In the genomic region with DNA sequence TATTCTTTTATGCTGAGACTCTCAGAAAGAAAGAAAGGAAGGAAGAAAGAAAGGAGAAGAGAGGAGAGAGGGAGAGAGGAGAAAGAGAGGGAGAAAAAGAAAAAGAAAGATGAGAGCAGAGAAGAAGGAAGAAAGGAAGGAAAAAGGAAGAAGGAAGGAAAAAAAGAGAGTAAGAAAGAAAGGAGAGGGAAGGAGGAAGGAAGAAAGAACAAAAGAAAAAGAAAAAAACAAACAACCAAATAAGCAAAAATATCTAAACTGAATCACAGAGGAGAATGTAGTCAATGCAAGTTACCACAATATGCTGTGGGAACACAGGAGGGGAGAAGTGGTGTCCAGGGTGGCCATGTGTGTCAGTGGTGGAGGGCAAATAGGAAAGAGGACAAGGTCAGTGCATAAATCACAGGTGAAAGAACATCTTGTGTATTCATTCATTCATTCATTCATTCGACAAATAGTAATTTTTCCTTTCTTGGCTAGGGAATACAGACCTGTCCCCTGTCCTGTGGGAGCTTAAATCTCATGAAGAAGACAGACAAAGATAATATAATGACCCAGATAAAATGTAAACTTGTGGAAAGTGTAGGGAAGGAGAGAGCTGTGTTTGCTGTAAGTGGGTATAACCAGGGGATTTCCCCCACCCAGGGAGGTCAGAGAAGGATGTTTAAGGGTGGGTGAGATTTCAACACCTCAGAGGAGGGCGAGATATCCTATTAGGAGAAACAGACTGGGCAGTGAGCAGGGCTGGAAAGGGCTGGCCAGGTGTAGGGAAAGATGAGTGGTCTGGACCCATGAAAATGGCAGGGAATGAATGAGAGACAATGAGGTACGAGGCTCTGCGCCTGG, we compare ENCODE assay signal across 20 cellular contexts. TPM values are rescaled to one million over a fixed set of nuclear protein-coding genes. Genes with fewer than 3 reads are reported as not detected.
A peak's percentile ranks its signal among the peaks of the same experiment; 100 is the strongest.
DNase-seq lines count a peak whose midpoint lies in the region; ATAC-seq and TF ChIP-seq lines count a peak whose summit lies in the region.
"Had no signal": no experiment of that assay in that cellular context is flagged by ENCODE, and none has a peak within 500 bp of the region (broad histone marks: within the 10 kb centered on the region; RNA-seq: fewer than 3 reads in every experiment).

No MANE protein-coding gene starts in this region.

- H3K4me1 Mint-ChIP-seq in stimulated activated naive CD8-positive, alpha-beta T cell treated with anti-CD3 and anti-CD28 coated beads, Interleukin-15, amount 100 ng/mL, for 72 hours = peaks cover 21% of the 10 kb centered on the region
- peaks cover 23% of the 10 kb centered on the region for H3K4me1 Mint-ChIP-seq in activated naive CD8-positive, alpha-beta T cell treated with anti-CD3 and anti-CD28 coated beads, Interleukin-2, amount 50 U/mL, for 24 hours
- H3K4me1 Mint-ChIP-seq in natural killer cell = peaks cover 9 to 19% of the 10 kb centered on the region in 2 donors
- no peaks in the 10 kb centered on the region for H3K4me1 Mint-ChIP-seq in H9
- H3K4me1 Mint-ChIP-seq: B cell, IgD-negative memory B cell had no signal

- no peaks in the 10 kb centered on the region for H3K23me2 ChIP-seq in H9 (ENCODE audit: insufficient read length, low read depth, low read length, poor library complexity, severe bottlenecking)

- H3K27ac Mint-ChIP-seq in stimulated activated naive CD8-positive, alpha-beta T cell treated with anti-CD3 and anti-CD28 coated beads, Interleukin-15, amount 100 ng/mL, for 72 hours = no peak overlapping the region
- H3K27ac Mint-ChIP-seq in activated naive CD8-positive, alpha-beta T cell treated with anti-CD3 and anti-CD28 coated beads, Interleukin-2, amount 50 U/mL, for 24 hours = no peak overlapping the region
- no peak overlapping the region for H3K27ac Mint-ChIP-seq in natural killer cell
- no peak overlapping the region for H3K27ac Mint-ChIP-seq in H9
- H3K27ac Mint-ChIP-seq in activated naive CD4-positive, alpha-beta T cell treated with anti-CD3 and anti-CD28 coated beads, Interleukin-2, amount 50 U/mL, for 72 hours = peak overlapping the region in 1 of 2 donors; percentile 51
- H3K27ac Mint-ChIP-seq: B cell; CD4-positive, alpha-beta T cell; IgD-negative memory B cell had no signal

- H3K79me2 ChIP-seq in H9 (ENCODE audit: insufficient read depth, low read length) = no peaks in the 10 kb centered on the region

- no peak overlapping the region for H3K18ac ChIP-seq in H9 (ENCODE audit: insufficient read length, low read depth, low read length)

- H4K8ac ChIP-seq in H9 (replicated peaks; ENCODE audit: insufficient read length, low read depth, low read length) = no peak overlapping the region

- no peak overlapping the region for H2BK15ac ChIP-seq in H9 (ENCODE audit: low read depth, low read length)

- H2BK5ac ChIP-seq in H9 (ENCODE audit: insufficient read length, low read length) = no peak overlapping the region

- no CpG with 5 or more reads among the region's 4 CpGs for WGBS in H9 (ENCODE audit: extremely low coverage, insufficient read length, low lambda C conversion rate)

- no peaks in the 10 kb centered on the region for H3K9me3 ChIP-seq in H9 (ENCODE audit: control insufficient read depth, low read depth, low read length)

- intact Hi-C loops in natural killer cell (cut with micrococcal nuclease) = no loop called here

- H3K4me3 Mint-ChIP-seq in stimulated activated naive CD8-positive, alpha-beta T cell treated with anti-CD3 and anti-CD28 coated beads, Interleukin-15, amount 100 ng/mL, for 72 hours = no peak overlapping the region
- H3K4me3 Mint-ChIP-seq in activated naive CD8-positive, alpha-beta T cell treated with anti-CD3 and anti-CD28 coated beads, Interleukin-2, amount 50 U/mL, for 24 hours = no peak overlapping the region
- H3K4me3 Mint-ChIP-seq in natural killer cell = no peak overlapping the region
- no peak overlapping the region for H3K4me3 Mint-ChIP-seq in H9
- H3K4me3 Mint-ChIP-seq: B cell; CD4-positive, alpha-beta T cell; IgD-negative memory B cell had no signal

- H3K4me2 ChIP-seq in H9 (ENCODE audit: insufficient read depth, insufficient read length, low read length) = no peak overlapping the region

- no peak overlapping the region for H3K9ac ChIP-seq in H9 (ENCODE audit: extremely low read depth, insufficient read length, low read length)

- ATAC-seq in stimulated activated naive CD8-positive, alpha-beta T cell treated with anti-CD3 and anti-CD28 coated beads, Interleukin-15, amount 100 ng/mL, for 72 hours = peak; percentile 57
- no peak for ATAC-seq in stimulated activated naive CD8-positive, alpha-beta T cell treated with anti-CD3 and anti-CD28 coated beads, Interleukin-15, Interleukin-2, amounts not matched to agents 100 U/mL and 50 U/mL, for 24 hours
- ATAC-seq in activated naive CD8-positive, alpha-beta T cell treated with anti-CD3 and anti-CD28 coated beads, Interleukin-2, amount 50 U/mL, for 24 hours = peak; percentile 49
- ATAC-seq in natural killer cell = peak in 2 of 3 donors; percentile 29 to 36
- ATAC-seq in activated naive CD4-positive, alpha-beta T cell treated with anti-CD3 and anti-CD28 coated beads, Interleukin-2, amount 50 U/mL, for 72 hours = no peak

- no peak overlapping the region for H2AK5ac ChIP-seq in H9 (ENCODE audit: insufficient read length, low read length)

- H3K56ac ChIP-seq in H9 (ENCODE audit: insufficient read length, low read depth, low read length) = no peak overlapping the region

- H2AFZ ChIP-seq in H9 (ENCODE audit: low read length) = no peak overlapping the region

- H3K9me3 Mint-ChIP-seq in stimulated activated naive CD8-positive, alpha-beta T cell treated with anti-CD3 and anti-CD28 coated beads, Interleukin-15, amount 100 ng/mL, for 72 hours = peaks cover 0 to 9% of the 10 kb centered on the region in 2 donors
- peaks cover 1% of the 10 kb centered on the region for H3K9me3 Mint-ChIP-seq in activated naive CD8-positive, alpha-beta T cell treated with anti-CD3 and anti-CD28 coated beads, Interleukin-2, amount 50 U/mL, for 24 hours
- H3K9me3 Mint-ChIP-seq in natural killer cell (no peaks in the 10 kb centered on the region), H9 (peaks cover 1 to 2% of the 10 kb centered on the region in 2 experiments; a peak in 2 of 5 replicates)
- H3K9me3 Mint-ChIP-seq in activated naive CD4-positive, alpha-beta T cell treated with anti-CD3 and anti-CD28 coated beads, Interleukin-2, amount 50 U/mL, for 72 hours = no peaks in the 10 kb centered on the region
- H3K9me3 Mint-ChIP-seq: CD4-positive, alpha-beta T cell had no signal

- no peak overlapping the region for H2BK120ac ChIP-seq in H9 (ENCODE audit: low read depth, low read length, poor library complexity, severe bottlenecking)

- peaks cover 48% of the 10 kb centered on the region for H3K27me3 Mint-ChIP-seq in stimulated activated naive CD8-positive, alpha-beta T cell treated with anti-CD3 and anti-CD28 coated beads, Interleukin-15, amount 100 ng/mL, for 72 hours
- H3K27me3 Mint-ChIP-seq in activated naive CD8-positive, alpha-beta T cell treated with anti-CD3 and anti-CD28 coated beads, Interleukin-2, amount 50 U/mL, for 24 hours = peaks cover 47% of the 10 kb centered on the region
- H3K27me3 Mint-ChIP-seq in natural killer cell (ENCODE audit: low read depth in 2 of 2) (peaks cover 33 to 74% of the 10 kb centered on the region in 2 donors), H9 (ENCODE audit: low read depth) (peaks cover 12% of the 10 kb centered on the region)

- no peak overlapping the region for H3K4ac ChIP-seq in H9 (ENCODE audit: low read depth, low read length)

- no peak for DNase-seq in stimulated activated naive CD8-positive, alpha-beta T cell treated with anti-CD3 and anti-CD28 coated beads, Interleukin-15, amount 100 ng/mL, for 72 hours
- DNase-seq in stimulated activated naive CD8-positive, alpha-beta T cell treated with anti-CD3 and anti-CD28 coated beads, Interleukin-15, Interleukin-2, amounts not matched to agents 100 U/mL and 50 U/mL, for 24 hours = no peak
- DNase-seq in activated naive CD8-positive, alpha-beta T cell treated with anti-CD3 and anti-CD28 coated beads, Interleukin-2, amount 50 U/mL, for 24 hours = no peak
- no peak for DNase-seq in natural killer cell
- DNase-seq in H9 = no peak
- no peak for DNase-seq in activated naive CD4-positive, alpha-beta T cell treated with anti-CD3 and anti-CD28 coated beads, Interleukin-2, amount 50 U/mL, for 72 hours (ENCODE audit: low spot score in 2 of 2)
- no peak for DNase-seq in activated gamma-delta T cell treated with Interleukin-2 at 50 U/mL for 16 hours
- DNase-seq: CD4-positive, alpha-beta T cell; EL; H7; NCI-H1105; NCI-H1694 treated with DMSO at 0.1 percent for 48 hours; NCI-H2107; NCI-H226; NCI-H69; SHP77 treated with DMSO at 0.1 percent for 48 hours had no signal

- H2BK20ac ChIP-seq in H9 (ENCODE audit: low read depth, low read length, poor library complexity, severe bottlenecking) = no peak overlapping the region

- H3K36me3 Mint-ChIP-seq in activated naive CD8-positive, alpha-beta T cell treated with anti-CD3 and anti-CD28 coated beads, Interleukin-2, amount 50 U/mL, for 24 hours (ENCODE audit: low read depth) = no peaks in the 10 kb centered on the region
- H3K36me3 Mint-ChIP-seq in natural killer cell (no peaks in the 10 kb centered on the region), H9 (ENCODE audit: insufficient read depth in 1 of 3, low read depth in 3 of 3) (no peaks in the 10 kb centered on the region; a peak in 1 of 7 replicates)
- H3K36me3 Mint-ChIP-seq in activated naive CD4-positive, alpha-beta T cell treated with anti-CD3 and anti-CD28 coated beads, Interleukin-2, amount 50 U/mL, for 72 hours = no peaks in the 10 kb centered on the region
- H3K36me3 Mint-ChIP-seq: IgD-negative memory B cell had no signal

- no peak overlapping the region for H3K14ac ChIP-seq in H9 (ENCODE audit: insufficient read depth, low read length)

- H4K91ac ChIP-seq in H9 (ENCODE audit: insufficient read length, low read depth, low read length) = no peak overlapping the region

- no peaks in the 10 kb centered on the region for H4K20me1 ChIP-seq in H9 (ENCODE audit: control insufficient read depth, insufficient read depth, insufficient read length)

- H3K79me1 ChIP-seq in H9 (ENCODE audit: insufficient read depth, low read depth, low read length, poor library complexity, severe bottlenecking) = no peaks in the 10 kb centered on the region

- TF ChIP-seq CTCF in natural killer cell (IDR thresholded peaks at IDR 0.05) (no peak), H9 (conservative IDR thresholded peaks at IDR 0.05) (no peak)

- no peak overlapping the region for H3T11ph ChIP-seq in H9 (ENCODE audit: low read length)

- no peak overlapping the region for H4K5ac ChIP-seq in H9 (ENCODE audit: insufficient read length, low read depth, low read length)

- H3K4me1 ChIP-seq in H9 (ENCODE audit: insufficient read depth, low read length) = no peaks in the 10 kb centered on the region

- H2BK12ac ChIP-seq in H9 (ENCODE audit: insufficient read length, low read depth, low read length) = no peak overlapping the region

- H3K23ac ChIP-seq in H9 (ENCODE audit: insufficient read length, low read depth, low read length) = no peak overlapping the region

- no peak overlapping the region for H3K27ac ChIP-seq in H9 (ENCODE audit: insufficient read length, low read depth, low read length)

- no peaks in the 10 kb centered on the region for H3K27me3 ChIP-seq in H9 (ENCODE audit: insufficient read depth, low read length)

RNA-seq across cellular contexts. Expression of a gene that starts 50.7 kb away (rescaled TPM):
- total RNA-seq in natural killer cell (1 to 10 TPM in 1 of 3 donors, under 1 TPM in 1, not detected in 1; 0.66 to 5.7 TPM), H9 (2021) (not detected in 2 replicates)
- total RNA-seq in activated naive CD4-positive, alpha-beta T cell treated with anti-CD3 and anti-CD28 coated beads, Interleukin-2, amount 50 U/mL, for 72 hours = 10 to 100 TPM; 10.7 to 11.8 TPM
- total RNA-seq: B cell, LHCN-M2, OCI-LY7 had no signal

Comparison
In these comparisons a context has a peak if more than half of its experiments do, and no peak if none do; other contexts are left out.
1. ATAC-seq: peak in stimulated activated naive CD8-positive, alpha-beta T cell treated with anti-CD3 and anti-CD28 coated beads, Interleukin-15, amount 100 ng/mL, for 72 hours (single experiment), activated naive CD8-positive, alpha-beta T cell treated with anti-CD3 and anti-CD28 coated beads, Interleukin-2, amount 50 U/mL, for 24 hours (single experiment) and natural killer cell (2 of 3); none in stimulated activated naive CD8-positive, alpha-beta T cell treated with anti-CD3 and anti-CD28 coated beads, Interleukin-15, Interleukin-2, amounts not matched to agents 100 U/mL and 50 U/mL, for 24 hours (single experiment) and activated naive CD4-positive, alpha-beta T cell treated with anti-CD3 and anti-CD28 coated beads, Interleukin-2, amount 50 U/mL, for 72 hours (0 of 2).